Comparison of ENCODE assay signal across 1 cellular context in genomic region chr5:159508344-159508743, GRCh38.
TF ChIP-seq lines count a peak whose summit lies in the region.

No MANE protein-coding gene starts in this region.

TF ChIP-seq in A549, 52 proteins besides CTCF, POLR2A, EP300 and RAD21 (continued from another document):
- TF ChIP-seq BHLHE40 (IDR thresholded peaks at IDR 0.05; ENCODE audit: low read depth, low read length) = no peak
- TF ChIP-seq ZC3H11A (IDR thresholded peaks at IDR 0.05) = no peak
- no peak for TF ChIP-seq MAFK (IDR thresholded peaks at IDR 0.05; ENCODE audit: partially characterized antibody)
- no peak for TF ChIP-seq CEBPB (IDR thresholded peaks at IDR 0.05)
